In the genomic region with DNA sequence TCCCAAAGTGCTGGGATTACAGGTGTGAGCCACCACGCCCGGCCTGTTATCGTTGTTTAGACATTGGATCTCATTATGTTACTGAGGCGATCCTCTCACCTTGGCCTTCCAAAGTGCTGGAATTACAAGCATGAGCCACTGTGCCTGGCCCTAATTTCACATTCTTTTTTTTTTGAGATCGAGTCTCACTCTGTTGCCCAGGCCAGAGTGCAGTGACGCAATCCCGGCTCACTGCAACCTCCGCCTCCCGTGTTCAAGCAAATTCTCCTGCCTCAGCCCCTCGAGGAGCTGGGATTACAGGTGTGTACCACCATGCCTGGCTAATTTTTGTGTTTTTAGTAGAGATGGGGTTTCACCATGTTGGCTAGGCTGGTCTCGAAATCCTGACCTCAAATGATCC, we compare ENCODE assay signal across 7 cellular contexts. TPM values are rescaled to one million over a fixed set of nuclear protein-coding genes. Genes with fewer than 3 reads are reported as not detected.
"Had no signal": no experiment of that assay in that cellular context is flagged by ENCODE, and none has a peak within 500 bp of the region (broad histone marks: within the 10 kb centered on the region; RNA-seq: fewer than 3 reads in every experiment).

No MANE protein-coding gene starts in this region.

RNA-seq across cellular contexts. Expression of gene C19orf73, which starts 4.3 kb away (rescaled TPM):
- total RNA-seq: urinary bladder, uterus had no signal

RNA-seq across cellular contexts. Expression of gene HRC, which starts 31.9 kb away (rescaled TPM):
- total RNA-seq: naive thymus-derived CD4-positive, alpha-beta T cell; natural killer cell; osteocyte; pulmonary artery endothelial cell had no signal
- polyA plus RNA-seq: naive thymus-derived CD4-positive, alpha-beta T cell; neural cell had no signal
